Comparison of ENCODE assay signal across 14 cellular contexts in the genomic region with DNA sequence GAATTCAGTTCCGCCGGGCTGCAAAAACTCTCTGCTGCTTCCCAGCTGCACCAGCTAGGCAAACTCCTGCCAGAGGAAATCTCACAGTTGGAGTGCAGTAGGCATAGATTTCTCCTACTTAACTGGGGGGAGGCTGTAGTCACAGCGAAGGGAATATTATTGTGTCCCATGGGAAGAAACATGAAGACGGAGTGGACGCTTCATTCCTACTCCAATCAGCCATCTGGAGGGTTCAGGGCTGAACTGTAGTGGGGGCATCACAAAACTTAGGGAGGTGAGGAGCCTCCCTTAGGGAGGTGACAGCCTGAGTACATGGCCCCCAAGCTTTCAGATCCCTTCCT. TPM values are rescaled to one million over a fixed set of nuclear protein-coding genes. Genes with fewer than 3 reads are reported as not detected.
DNase-seq lines count a peak whose midpoint lies in the region; ATAC-seq, FAIRE-seq and TF ChIP-seq lines count a peak whose summit lies in the region.
"Had no signal": no experiment of that assay in that cellular context is flagged by ENCODE, and none has a peak within 500 bp of the region (broad histone marks: within the 10 kb centered on the region; RNA-seq: fewer than 3 reads in every experiment).

No MANE protein-coding gene starts in this region.

- no peaks in the 10 kb centered on the region for H3K79me2 ChIP-seq in keratinocyte (ENCODE audit: control insufficient read depth, insufficient read depth, low read length)

- no peak for DNase-seq in activated CD4-positive, alpha-beta T cell treated with anti-CD3 and anti-CD28 coated beads, Interleukin-2, amount 10 ng/mL, durations not matched to agents 24 days and 14 days
- no peak for DNase-seq in activated CD4-positive, alpha-beta T cell treated with anti-CD3 and anti-CD28 coated beads, Interleukin-2, amount 50 U/mL, for 4 hours
- no peak for DNase-seq in activated naive CD8-positive, alpha-beta T cell treated with anti-CD3 and anti-CD28 coated beads, Interleukin-2, amount 10 ng/mL, durations not matched to agents 7 days and 5 days
- no peak for DNase-seq in keratinocyte (ENCODE audit: low read depth, low spot score)
- DNase-seq in SKM-1 (lab: John Stamatoyannopoulos, UW; ENCODE audit: unreplicated experiment), result no peak
- DNase-seq in activated T-cell treated with anti-CD3 and anti-CD28 coated beads, Interleukin-2, amount 50 U/mL, for 4 hours, result no peak
- DNase-seq: activated CD4-positive, alpha-beta memory T cell treated with anti-CD3 and anti-CD28 coated beads, Interleukin-2, amount 10 ng/mL, durations not matched to agents 7 days and 5 days; activated effector memory CD4-positive, alpha-beta T cell treated with Interleukin-2 at 50 U/mL for 16 hours; NCI-H226; small intestine had no signal

- H3K27ac ChIP-seq in keratinocyte (ENCODE audit: control insufficient read depth, insufficient read depth, low read length) (peak overlapping the region; percentile 72), thymus (ENCODE audit: low read depth) (peak overlapping the region; percentile 42)

- H3K4me3 Mint-ChIP-seq in activated CD4-positive, alpha-beta T cell treated with anti-CD3 and anti-CD28 coated beads, Interleukin-2, amount 10 ng/mL, durations not matched to agents 24 days and 14 days, result no peak overlapping the region
- peak overlapping the region; percentile 31 for H3K4me3 Mint-ChIP-seq in activated naive CD8-positive, alpha-beta T cell treated with anti-CD3 and anti-CD28 coated beads, Interleukin-2, amount 10 ng/mL, durations not matched to agents 7 days and 5 days
- no peak overlapping the region for H3K4me3 Mint-ChIP-seq in activated T-cell treated with anti-CD3 and anti-CD28 coated beads, Interleukin-2, amount 50 U/mL, for 4 hours
- H3K4me3 Mint-ChIP-seq: activated CD4-positive, alpha-beta memory T cell treated with anti-CD3 and anti-CD28 coated beads, Interleukin-2, amount 10 ng/mL, durations not matched to agents 7 days and 5 days; neural crest cell had no signal

- H3K4me1 ChIP-seq in keratinocyte (ENCODE audit: control insufficient read depth, extremely low read depth, insufficient read depth, low read length) (peaks cover 50% of the 10 kb centered on the region), thymus (ENCODE audit: control insufficient read depth, insufficient read depth, low read length) (no peaks in the 10 kb centered on the region)

- no peaks in the 10 kb centered on the region for H3K36me3 Mint-ChIP-seq in activated CD4-positive, alpha-beta T cell treated with anti-CD3 and anti-CD28 coated beads, Interleukin-2, amount 10 ng/mL, durations not matched to agents 24 days and 14 days (ENCODE audit: low read depth)
- no peaks in the 10 kb centered on the region for H3K36me3 Mint-ChIP-seq in activated naive CD8-positive, alpha-beta T cell treated with anti-CD3 and anti-CD28 coated beads, Interleukin-2, amount 10 ng/mL, durations not matched to agents 7 days and 5 days
- H3K36me3 Mint-ChIP-seq in activated T-cell treated with anti-CD3 and anti-CD28 coated beads, Interleukin-2, amount 50 U/mL, for 4 hours (ENCODE audit: insufficient read depth), result no peaks in the 10 kb centered on the region

- peak overlapping the region; percentile 65 for H3K4me2 ChIP-seq in keratinocyte (ENCODE audit: control insufficient read depth, extremely low read depth, insufficient read depth, low read depth, low read length)

- ATAC-seq in activated naive CD8-positive, alpha-beta T cell treated with anti-CD3 and anti-CD28 coated beads, Interleukin-2, amount 10 ng/mL, durations not matched to agents 7 days and 5 days (ENCODE audit: low read depth), result no peak
- no peak for ATAC-seq in activated T-cell treated with anti-CD3 and anti-CD28 coated beads, Interleukin-2, amount 50 U/mL, for 4 hours
- ATAC-seq in GM18909 (IDR thresholded peaks at IDR 0.05; ENCODE audit: poor library complexity, unreplicated experiment), result no peak

- no peaks in the 10 kb centered on the region for H3K9me3 Mint-ChIP-seq in activated CD4-positive, alpha-beta T cell treated with anti-CD3 and anti-CD28 coated beads, Interleukin-2, amount 10 ng/mL, durations not matched to agents 24 days and 14 days
- H3K9me3 Mint-ChIP-seq in activated naive CD8-positive, alpha-beta T cell treated with anti-CD3 and anti-CD28 coated beads, Interleukin-2, amount 10 ng/mL, durations not matched to agents 7 days and 5 days, result no peaks in the 10 kb centered on the region
- H3K9me3 Mint-ChIP-seq in activated T-cell treated with anti-CD3 and anti-CD28 coated beads, Interleukin-2, amount 50 U/mL, for 4 hours, result no peaks in the 10 kb centered on the region
- H3K9me3 Mint-ChIP-seq: activated CD4-positive, alpha-beta memory T cell treated with anti-CD3 and anti-CD28 coated beads, Interleukin-2, amount 10 ng/mL, durations not matched to agents 7 days and 5 days; neural crest cell had no signal

- H3K9ac ChIP-seq in keratinocyte (ENCODE audit: control insufficient read depth, extremely low read depth, insufficient read depth, low read length), result peak overlapping the region; percentile 62

- FAIRE-seq in keratinocyte (lab: Jason Lieb, UNC), result no peak
- FAIRE-seq: small intestine had no signal

- H3K27me3 Mint-ChIP-seq in activated CD4-positive, alpha-beta T cell treated with anti-CD3 and anti-CD28 coated beads, Interleukin-2, amount 10 ng/mL, durations not matched to agents 24 days and 14 days, result peaks cover 36% of the 10 kb centered on the region
- H3K27me3 Mint-ChIP-seq in activated naive CD8-positive, alpha-beta T cell treated with anti-CD3 and anti-CD28 coated beads, Interleukin-2, amount 10 ng/mL, durations not matched to agents 7 days and 5 days, result peaks cover 48% of the 10 kb centered on the region
- H3K27me3 Mint-ChIP-seq in activated T-cell treated with anti-CD3 and anti-CD28 coated beads, Interleukin-2, amount 50 U/mL, for 4 hours (ENCODE audit: low read depth), result peaks cover 56% of the 10 kb centered on the region

- no peaks in the 10 kb centered on the region for H3K36me3 ChIP-seq in keratinocyte (ENCODE audit: control insufficient read depth in 2 of 2, extremely low read depth in 1 of 2, insufficient read depth in 2 of 2, low read length in 2 of 2)
- no peaks in the 10 kb centered on the region for H3K36me3 ChIP-seq in thymus (ENCODE audit: control insufficient read depth, insufficient read depth)

- no peaks in the 10 kb centered on the region for H4K20me1 ChIP-seq in keratinocyte (ENCODE audit: control insufficient read depth, extremely low read depth, insufficient read depth, low read length)

- intact Hi-C loops in activated CD4-positive, alpha-beta T cell treated with anti-CD3 and anti-CD28 coated beads, Interleukin-2, amount 10 ng/mL, durations not matched to agents 24 days and 14 days (cut with micrococcal nuclease), result no loop called here

- no peak for TF ChIP-seq CTCF in keratinocyte (optimal IDR thresholded peaks at IDR 0.05 in 1 of 3, IDR thresholded peaks at IDR 0.05 in 1 of 3, conservative IDR thresholded peaks at IDR 0.05 in 1 of 3; ENCODE audit: extremely low read depth in 1 of 3, insufficient read depth in 2 of 3, low read length in 3 of 3)

- dilution Hi-C loops in keratinocyte (cut with MboI; ENCODE audit: extremely low pct_ligation_motif_present, low sequenced_read_pairs), result no loop called here

- H2AFZ ChIP-seq in keratinocyte (ENCODE audit: control insufficient read depth, low read length), result no peak overlapping the region

- H3K4me3 ChIP-seq in keratinocyte (ENCODE audit: control insufficient read depth in 2 of 3, extremely low read depth in 1 of 3, insufficient read depth in 2 of 3, low read depth in 1 of 3, low read length in 3 of 3), result no peak overlapping the region
- H3K4me3 ChIP-seq in thymus (ENCODE audit: low read length), result no peak overlapping the region

- H3K4me1 Mint-ChIP-seq in activated CD4-positive, alpha-beta T cell treated with anti-CD3 and anti-CD28 coated beads, Interleukin-2, amount 10 ng/mL, durations not matched to agents 24 days and 14 days, result peaks cover 23% of the 10 kb centered on the region
- peaks cover 24% of the 10 kb centered on the region for H3K4me1 Mint-ChIP-seq in activated naive CD8-positive, alpha-beta T cell treated with anti-CD3 and anti-CD28 coated beads, Interleukin-2, amount 10 ng/mL, durations not matched to agents 7 days and 5 days
- H3K4me1 Mint-ChIP-seq in activated T-cell treated with anti-CD3 and anti-CD28 coated beads, Interleukin-2, amount 50 U/mL, for 4 hours (ENCODE audit: low read depth), result peaks cover 5% of the 10 kb centered on the region

- WGBS in thymus, result 98% methylated on average over 5 of the region's 5 CpGs

- H3K27ac Mint-ChIP-seq in activated CD4-positive, alpha-beta T cell treated with anti-CD3 and anti-CD28 coated beads, Interleukin-2, amount 10 ng/mL, durations not matched to agents 24 days and 14 days, result peak overlapping the region; percentile 4
- H3K27ac Mint-ChIP-seq in activated naive CD8-positive, alpha-beta T cell treated with anti-CD3 and anti-CD28 coated beads, Interleukin-2, amount 10 ng/mL, durations not matched to agents 7 days and 5 days, result no peak overlapping the region
- H3K27ac Mint-ChIP-seq: activated CD4-positive, alpha-beta memory T cell treated with anti-CD3 and anti-CD28 coated beads, Interleukin-2, amount 10 ng/mL, durations not matched to agents 7 days and 5 days had no signal

- H3K9me3 ChIP-seq in keratinocyte (ENCODE audit: control insufficient read depth, low read depth, low read length), result no peaks in the 10 kb centered on the region
- no peaks in the 10 kb centered on the region for H3K9me3 ChIP-seq in thymus (ENCODE audit: control insufficient read depth)

- H3K9me1 ChIP-seq in keratinocyte (ENCODE audit: control insufficient read depth, extremely low read depth, insufficient read depth, low read length), result no peaks in the 10 kb centered on the region

- H3K27me3 ChIP-seq in keratinocyte (ENCODE audit: control insufficient read depth, extremely low read depth, insufficient read depth, low read length) (no peaks in the 10 kb centered on the region), thymus (ENCODE audit: control insufficient read depth, insufficient read depth) (peaks cover 22% of the 10 kb centered on the region)

- POLR2A ChIA-PET in activated naive CD8-positive, alpha-beta T cell treated with anti-CD3 and anti-CD28 coated beads, Interleukin-2, amount 10 ng/mL, durations not matched to agents 7 days and 5 days (lab: Charles Lee), result interaction anchor here (2.3 kb wide), 1 partner anchor 19 kb away, joined by 11 read pairs; a partner anchor contains a TSS

RNA-seq across cellular contexts. Expression of a gene that starts 19.7 kb away (rescaled TPM):
- 12.2 and 13.7 TPM in 2 replicates for total RNA-seq in activated CD4-positive, alpha-beta T cell treated with anti-CD3 and anti-CD28 coated beads, Interleukin-2, amount 10 ng/mL, durations not matched to agents 24 days and 14 days
- total RNA-seq in activated naive CD8-positive, alpha-beta T cell treated with anti-CD3 and anti-CD28 coated beads, Interleukin-2, amount 10 ng/mL, durations not matched to agents 7 days and 5 days, result 1 to 10 TPM; 8.6 to 9.7 TPM
- polyA plus RNA-seq in keratinocyte, result 0.65 to 2.2 TPM (median 1.6 TPM) in 3 replicates
- polyA plus RNA-seq in keratinocyte (2011; ENCODE audit: low read depth), result 1.2 TPM
- polyA plus RNA-seq in keratinocyte (2011; cell fraction: cytosol; rRNA removed), result 0.88 and 1.4 TPM in 2 replicates
- 5.2 and 6.2 TPM in 2 replicates for polyA plus RNA-seq in keratinocyte (2011; cell fraction: nucleus; rRNA removed)
- 0.85 and 2.3 TPM in 2 replicates for polyA plus RNA-seq in keratinocyte (2012; ENCODE audit: low replicate concordance)
- 3.5 to 6.0 TPM (median 5.8 TPM) in 3 replicates for polyA minus RNA-seq in keratinocyte
- polyA minus RNA-seq in keratinocyte (2011; cell fraction: cytosol; rRNA and poly(A)+ RNA removed), result 2.5 TPM
- 11.6 TPM in 2 replicates for polyA minus RNA-seq in keratinocyte (2011; cell fraction: nucleus; rRNA and poly(A)+ RNA removed)
- 40.8 TPM for polyA plus RNA-seq in thymus
- 10 to 100 TPM in 2 of 3 donors, 1 to 10 TPM in 1; 6.3 to 13.9 (median 11.4) TPM for total RNA-seq in activated T-cell treated with anti-CD3 and anti-CD28 coated beads, Interleukin-2, amount 50 U/mL, for 4 hours
- total RNA-seq: HT1080 had no signal
